16 cellular contexts compared by ENCODE assay signal in genomic region chr18:63168287-63168686, GRCh38.
DNase-seq lines count a peak whose midpoint lies in the region; ATAC-seq lines count a peak whose summit lies in the region.
"Had no signal": no experiment of that assay in that cellular context is flagged by ENCODE, and none has a peak within 500 bp of the region (broad histone marks: within the 10 kb centered on the region; RNA-seq: fewer than 3 reads in every experiment).

No MANE protein-coding gene starts in this region.

- H3K4me3 Mint-ChIP-seq in activated naive CD8-positive, alpha-beta T cell, result no peak overlapping the region
- H3K4me3 Mint-ChIP-seq in activated naive CD8-positive, alpha-beta T cell treated with anti-CD3 and anti-CD28 coated beads, Interleukin-2, amount 50 U/mL, for 24 hours, result no peak overlapping the region
- no peak overlapping the region for H3K4me3 Mint-ChIP-seq in T-cell
- no peak overlapping the region for H3K4me3 Mint-ChIP-seq in naive thymus-derived CD4-positive, alpha-beta T cell
- H3K4me3 Mint-ChIP-seq in stimulated activated naive CD8-positive, alpha-beta T cell treated with anti-CD3 and anti-CD28 coated beads, Interleukin-15, amount 100 ng/mL, for 72 hours, result no peak overlapping the region

- no peaks in the 10 kb centered on the region for H3K9me3 ChIP-seq in naive thymus-derived CD4-positive, alpha-beta T cell (ENCODE audit: control insufficient read depth in 2 of 3, low read length in 3 of 3)
- H3K9me3 ChIP-seq: A549, MG63 had no signal

- H3K4me1 ChIP-seq in naive thymus-derived CD4-positive, alpha-beta T cell (ENCODE audit: control insufficient read depth in 2 of 2, insufficient read depth in 2 of 2, low read length in 2 of 2), result peaks cover 3 to 31% of the 10 kb centered on the region in 2 donors
- H3K4me1 ChIP-seq: A549 had no signal

- H3K9me3 Mint-ChIP-seq in activated naive CD8-positive, alpha-beta T cell (ENCODE audit: low read depth), result peaks cover 3% of the 10 kb centered on the region
- no peaks in the 10 kb centered on the region for H3K9me3 Mint-ChIP-seq in activated naive CD8-positive, alpha-beta T cell treated with anti-CD3 and anti-CD28 coated beads, Interleukin-2, amount 50 U/mL, for 24 hours
- no peaks in the 10 kb centered on the region for H3K9me3 Mint-ChIP-seq in T-cell
- H3K9me3 Mint-ChIP-seq in naive thymus-derived CD4-positive, alpha-beta T cell, result peaks cover 0 to 8% (median 0%) of the 10 kb centered on the region in 11 donors
- H3K9me3 Mint-ChIP-seq in stimulated activated naive CD8-positive, alpha-beta T cell treated with anti-CD3 and anti-CD28 coated beads, Interleukin-15, amount 100 ng/mL, for 72 hours, result no peaks in the 10 kb centered on the region

- H3K27me3 ChIP-seq in naive thymus-derived CD4-positive, alpha-beta T cell (ENCODE audit: control insufficient read depth in 2 of 2, insufficient read depth in 2 of 2, low read length in 2 of 2), result no peaks in the 10 kb centered on the region
- H3K27me3 ChIP-seq: MG63 had no signal

- CTCF ChIA-PET in T-cell (lab: Charles Lee), result interaction anchor here in 1 of 2 donors (0.6 kb wide), 1 partner anchor 42 kb away, joined by 4 read pairs; no protein-coding TSS in a partner anchor
- CTCF ChIA-PET in naive thymus-derived CD4-positive, alpha-beta T cell (lab: Charles Lee), result no interaction called here

- no peak for DNase-seq in activated naive CD8-positive, alpha-beta T cell treated with anti-CD3 and anti-CD28 coated beads, Interleukin-2, amount 50 U/mL, for 24 hours
- DNase-seq in T-cell (no peak), NCI-H1436 (lab: John Stamatoyannopoulos, UW) (no peak)
- DNase-seq in naive thymus-derived CD4-positive, alpha-beta T cell, result no peak
- DNase-seq in stimulated activated naive CD8-positive, alpha-beta T cell treated with anti-CD3 and anti-CD28 coated beads, Interleukin-15, amount 100 ng/mL, for 72 hours, result no peak
- no peak for DNase-seq in activated effector memory CD4-positive, alpha-beta T cell treated with anti-CD3 and anti-CD28 coated beads, Interleukin-2, amount 50 U/mL, for 16 hours
- DNase-seq: DMS53, H7, Karpas-422, MG63, NCI-H1092, NCI-H2081 treated with DMSO at 0.1 percent for 48 hours, NCI-H524 had no signal

- H3K27me3 Mint-ChIP-seq in activated naive CD8-positive, alpha-beta T cell, result no peaks in the 10 kb centered on the region
- H3K27me3 Mint-ChIP-seq in activated naive CD8-positive, alpha-beta T cell treated with anti-CD3 and anti-CD28 coated beads, Interleukin-2, amount 50 U/mL, for 24 hours, result no peaks in the 10 kb centered on the region
- H3K27me3 Mint-ChIP-seq in T-cell, result no peaks in the 10 kb centered on the region
- H3K27me3 Mint-ChIP-seq in naive thymus-derived CD4-positive, alpha-beta T cell, result no peaks in the 10 kb centered on the region
- H3K27me3 Mint-ChIP-seq in stimulated activated naive CD8-positive, alpha-beta T cell treated with anti-CD3 and anti-CD28 coated beads, Interleukin-15, amount 100 ng/mL, for 72 hours, result no peaks in the 10 kb centered on the region

- intact Hi-C loops in naive thymus-derived CD4-positive, alpha-beta T cell (cut with micrococcal nuclease), result loop anchor here in 1 of 2 donors (10.0 kb wide), 1 partner anchor 643 kb away; the partner anchor contains the start of gene ZCCHC2

- H3K27ac Mint-ChIP-seq in activated naive CD8-positive, alpha-beta T cell, result peak overlapping the region; percentile 81
- no peak overlapping the region for H3K27ac Mint-ChIP-seq in activated naive CD8-positive, alpha-beta T cell treated with anti-CD3 and anti-CD28 coated beads, Interleukin-2, amount 50 U/mL, for 24 hours
- peak overlapping the region; percentile 72 to 73 for H3K27ac Mint-ChIP-seq in T-cell
- peak overlapping the region in 6 of 9 donors; percentile 14 to 64 (median 53) for H3K27ac Mint-ChIP-seq in naive thymus-derived CD4-positive, alpha-beta T cell
- H3K27ac Mint-ChIP-seq in stimulated activated naive CD8-positive, alpha-beta T cell treated with anti-CD3 and anti-CD28 coated beads, Interleukin-15, amount 100 ng/mL, for 72 hours, result no peak overlapping the region

- POLR2A ChIA-PET in T-cell (lab: Charles Lee), result interaction anchor here in 1 of 2 donors (0.5 to 1.0 kb wide), 2 partner anchors 16 to 83 kb away, joined by 3 to 8 read pairs; no protein-coding TSS in a partner anchor
- POLR2A ChIA-PET in naive thymus-derived CD4-positive, alpha-beta T cell (lab: Charles Lee), result interaction anchor here (1.2 kb wide), 1 partner anchor 13 kb away, joined by 6 read pairs; no protein-coding TSS in a partner anchor

- H3K36me3 Mint-ChIP-seq in activated naive CD8-positive, alpha-beta T cell, result peaks cover 19% of the 10 kb centered on the region
- peaks cover 35% of the 10 kb centered on the region for H3K36me3 Mint-ChIP-seq in activated naive CD8-positive, alpha-beta T cell treated with anti-CD3 and anti-CD28 coated beads, Interleukin-2, amount 50 U/mL, for 24 hours (ENCODE audit: low read depth)
- H3K36me3 Mint-ChIP-seq in T-cell, result peaks cover 37% of the 10 kb centered on the region
- peaks cover 3 to 55% (median 18%) of the 10 kb centered on the region in 5 donors for H3K36me3 Mint-ChIP-seq in naive thymus-derived CD4-positive, alpha-beta T cell

- H3K36me3 ChIP-seq in naive thymus-derived CD4-positive, alpha-beta T cell (ENCODE audit: control insufficient read depth in 2 of 3, insufficient read depth in 3 of 3, low read length in 3 of 3), result peaks cover 0 to 4% (median 0%) of the 10 kb centered on the region in 3 experiments
- H3K36me3 ChIP-seq: MG63 had no signal

- no peak overlapping the region for H3K4me3 ChIP-seq in naive thymus-derived CD4-positive, alpha-beta T cell (ENCODE audit: low read length)
- H3K4me3 ChIP-seq: A549, MG63 had no signal

- ATAC-seq in activated naive CD8-positive, alpha-beta T cell treated with anti-CD3 and anti-CD28 coated beads, Interleukin-2, amount 50 U/mL, for 24 hours, result no peak
- ATAC-seq in T-cell (replicated peaks in 1 of 4), result no peak
- no peak for ATAC-seq in naive thymus-derived CD4-positive, alpha-beta T cell
- no peak for ATAC-seq in stimulated activated naive CD8-positive, alpha-beta T cell treated with anti-CD3 and anti-CD28 coated beads, Interleukin-15, amount 100 ng/mL, for 72 hours
- ATAC-seq: A549 had no signal

- no peak overlapping the region for H3K27ac ChIP-seq in naive thymus-derived CD4-positive, alpha-beta T cell (ENCODE audit: low read depth, low read length)
- H3K27ac ChIP-seq: A549, C4-2B had no signal

- H3K4me1 Mint-ChIP-seq in activated naive CD8-positive, alpha-beta T cell (ENCODE audit: low read depth), result peaks cover 66% of the 10 kb centered on the region
- H3K4me1 Mint-ChIP-seq in activated naive CD8-positive, alpha-beta T cell treated with anti-CD3 and anti-CD28 coated beads, Interleukin-2, amount 50 U/mL, for 24 hours, result peaks cover 69% of the 10 kb centered on the region
- peaks cover 54 to 78% (median 75%) of the 10 kb centered on the region in 3 donors for H3K4me1 Mint-ChIP-seq in T-cell
- peaks cover 38 to 81% (median 70%) of the 10 kb centered on the region in 7 donors for H3K4me1 Mint-ChIP-seq in naive thymus-derived CD4-positive, alpha-beta T cell
- H3K4me1 Mint-ChIP-seq in stimulated activated naive CD8-positive, alpha-beta T cell treated with anti-CD3 and anti-CD28 coated beads, Interleukin-15, amount 100 ng/mL, for 72 hours, result peaks cover 47% of the 10 kb centered on the region

Comparison
In these comparisons a context has a peak if more than half of its experiments do, and no peak if none do; other contexts are left out.
1. H3K27ac Mint-ChIP-seq: peak in activated naive CD8-positive, alpha-beta T cell (single experiment), T-cell (2 of 2) and naive thymus-derived CD4-positive, alpha-beta T cell (6 of 9); none in activated naive CD8-positive, alpha-beta T cell treated with anti-CD3 and anti-CD28 coated beads, Interleukin-2, amount 50 U/mL, for 24 hours (single experiment) and stimulated activated naive CD8-positive, alpha-beta T cell treated with anti-CD3 and anti-CD28 coated beads, Interleukin-15, amount 100 ng/mL, for 72 hours (0 of 2).